Comparison of ENCODE assay signal across 1 cellular context in genomic region chr7:150448789-150449147, GRCh38.
TF ChIP-seq lines count a peak whose summit lies in the region.

No MANE protein-coding gene starts in this region.

TF ChIP-seq in K562, 482 proteins besides CTCF, POLR2A, EP300 and RAD21 (continued from another document and continues in another):
- TF ChIP-seq AFF4 (CRISPR knock-in tag; IDR thresholded peaks at IDR 0.05) (no peak), MECOM (CRISPR knock-in tag; IDR thresholded peaks at IDR 0.05) (no peak), NBN (IDR thresholded peaks at IDR 0.05; ENCODE audit: low read depth) (no peak), ELF1 (tag; IDR thresholded peaks at IDR 0.05) (peak; percentile 25; the same call in 1 of the 2 replicates), ADNP (tag; IDR thresholded peaks at IDR 0.05) (no peak), CAMTA2 (CRISPR knock-in tag; conservative IDR thresholded peaks at IDR 0.05) (no peak), TRIM24 (IDR thresholded peaks at IDR 0.05) (no peak), CEBPG (CRISPR knock-in tag; IDR thresholded peaks at IDR 0.05) (no peak), CEBPG (tag; conservative IDR thresholded peaks at IDR 0.05 in 1 of 2, IDR thresholded peaks at IDR 0.05 in 1 of 2) (no peak), MLX (CRISPR knock-in tag; conservative IDR thresholded peaks at IDR 0.05) (no peak), ZNF354B (CRISPR knock-in tag; IDR thresholded peaks at IDR 0.05) (no peak), GATAD2B (IDR thresholded peaks at IDR 0.05; ENCODE audit: borderline replicate concordance) (no peak), EZH2 (IDR thresholded peaks at IDR 0.05; ENCODE audit: borderline replicate concordance, low read depth, low read length) (peak; percentile 86; the same call in 1 of the 2 replicates), ERF (CRISPR knock-in tag; IDR thresholded peaks at IDR 0.05) (0 out of 2 replicates have a peak, but pooled peaks have one; percentile 25), GABPA (tag; conservative IDR thresholded peaks at IDR 0.05; ENCODE audit: low read depth) (no peak), HNRNPL (IDR thresholded peaks at IDR 0.05; ENCODE audit: low read depth, low read length) (no peak), YBX1 (IDR thresholded peaks at IDR 0.05) (no peak), ZNF778 (CRISPR knock-in tag; IDR thresholded peaks at IDR 0.05) (no peak), ZNF77 (CRISPR knock-in tag; IDR thresholded peaks at IDR 0.05) (no peak), IRF1 (CRISPR knock-in tag; IDR thresholded peaks at IDR 0.05; ENCODE audit: borderline replicate concordance) (no peak), ZNF184 (CRISPR knock-in tag; IDR thresholded peaks at IDR 0.05) (no peak), GATAD2A (IDR thresholded peaks at IDR 0.05) (no peak), ZNF24 (IDR thresholded peaks at IDR 0.05) (no peak), GABPB2 (CRISPR knock-in tag; conservative IDR thresholded peaks at IDR 0.05) (no peak), ZKSCAN8 (CRISPR knock-in tag; IDR thresholded peaks at IDR 0.05) (no peak), FOSL1 (tag; conservative IDR thresholded peaks at IDR 0.05) (0 out of 2 replicates have a peak, but pooled peaks have one; percentile 31), SMAD4 (CRISPR knock-in tag; conservative IDR thresholded peaks at IDR 0.05) (no peak), ARNT (IDR thresholded peaks at IDR 0.05) (0 out of 4 replicates have a peak, but pooled peaks of 1 of the 2 experiments have one; percentile 40), ZBTB40 (IDR thresholded peaks at IDR 0.05) (no peak), ZBTB40 (CRISPR knock-in tag; IDR thresholded peaks at IDR 0.05) (no peak), MITF (IDR thresholded peaks at IDR 0.05) (no peak), TCF7 (IDR thresholded peaks at IDR 0.05; ENCODE audit: borderline replicate concordance) (no peak), ZHX1 (conservative IDR thresholded peaks at IDR 0.05; ENCODE audit: low read length) (no peak), ZC3H4 (CRISPR knock-in tag; IDR thresholded peaks at IDR 0.05; ENCODE audit: borderline replicate concordance) (no peak), FOXP4 (CRISPR knock-in tag; IDR thresholded peaks at IDR 0.05; ENCODE audit: borderline replicate concordance) (no peak), MXI1 (IDR thresholded peaks at IDR 0.05; ENCODE audit: low read depth, low read length) (no peak), KLF13 (tag; IDR thresholded peaks at IDR 0.05; ENCODE audit: borderline replicate concordance, low read depth) (no peak), ZNF3 (CRISPR knock-in tag; IDR thresholded peaks at IDR 0.05) (no peak), LEF1 (IDR thresholded peaks at IDR 0.05) (no peak), ZNF586 (CRISPR knock-in tag; conservative IDR thresholded peaks at IDR 0.05) (no peak), PTRF (tag; IDR thresholded peaks at IDR 0.05) (no peak), ZBTB49 (CRISPR knock-in tag; IDR thresholded peaks at IDR 0.05; ENCODE audit: borderline replicate concordance) (no peak)
